Comparison of ENCODE assay signal across 17 cellular contexts in genomic region chr9:7315116-7315515, GRCh38.
DNase-seq lines count a peak whose midpoint lies in the region; ATAC-seq and TF ChIP-seq lines count a peak whose summit lies in the region.
"Had no signal": no experiment of that assay in that cellular context is flagged by ENCODE, and none has a peak within 500 bp of the region (broad histone marks: within the 10 kb centered on the region; RNA-seq: fewer than 3 reads in every experiment).

No MANE protein-coding gene starts in this region.

- ATAC-seq in stimulated activated naive CD8-positive, alpha-beta T cell treated with anti-CD3 and anti-CD28 coated beads, Interleukin-15, Interleukin-2, amounts not matched to agents 100 U/mL and 50 U/mL, for 24 hours: peak; percentile 14
- ATAC-seq in stimulated activated naive CD8-positive, alpha-beta T cell treated with anti-CD3 and anti-CD28 coated beads, Interleukin-15, amount 100 ng/mL, for 72 hours: no peak
- no peak for ATAC-seq in heart left ventricle
- ATAC-seq: PC-3 had no signal

- no peak for TF ChIP-seq CTCF in heart left ventricle (IDR thresholded peaks at IDR 0.05)
- no peak for TF ChIP-seq CTCF in esophagus squamous epithelium (IDR thresholded peaks at IDR 0.05)
- no peak for TF ChIP-seq CTCF in GM10248 (IDR thresholded peaks at IDR 0.05; ENCODE audit: control extremely low read depth, extremely low read depth, low read depth, missing control alignments)

- no peak overlapping the region for H3K14ac ChIP-seq in neuronal stem cell (ENCODE audit: low read length)

- peaks cover 48% of the 10 kb centered on the region for H3K27me3 Mint-ChIP-seq in stimulated activated naive CD8-positive, alpha-beta T cell treated with anti-CD3 and anti-CD28 coated beads, Interleukin-15, amount 100 ng/mL, for 72 hours

- no peak overlapping the region for H3K18ac ChIP-seq in neuronal stem cell (ENCODE audit: low read length)

- no peaks in the 10 kb centered on the region for H3K4me1 Mint-ChIP-seq in stimulated activated naive CD8-positive, alpha-beta T cell treated with anti-CD3 and anti-CD28 coated beads, Interleukin-15, amount 100 ng/mL, for 72 hours

- H3K4me2 ChIP-seq in neuronal stem cell (ENCODE audit: insufficient read depth, low read length, poor library complexity, severe bottlenecking): no peak overlapping the region

- H2BK120ac ChIP-seq in neuronal stem cell (ENCODE audit: low read depth, low read length): no peak overlapping the region

- POLR2A ChIA-PET in GM10248 (lab: Yijun Ruan, JAX): no interaction called here

- H3K36me3 ChIP-seq in heart left ventricle (no peaks in the 10 kb centered on the region), neuronal stem cell (replicated peaks in 1 of 2; ENCODE audit: control insufficient read depth in 2 of 2, insufficient read depth in 2 of 2, low read length in 2 of 2) (no peaks in the 10 kb centered on the region), esophagus squamous epithelium (no peaks in the 10 kb centered on the region)

- peak overlapping the region; percentile 48 for H2AK5ac ChIP-seq in neuronal stem cell (ENCODE audit: low read depth, low read length)

- no peak overlapping the region for H2BK15ac ChIP-seq in neuronal stem cell (ENCODE audit: low read length)

- TF ChIP-seq POLR2A in heart left ventricle (IDR thresholded peaks at IDR 0.05) (no peak), esophagus squamous epithelium (IDR thresholded peaks at IDR 0.05) (no peak)

- H3K9me3 ChIP-seq in heart left ventricle (peaks cover 0 to 41% (median 29%) of the 10 kb centered on the region in 12 donors), neuronal stem cell (replicated peaks in 1 of 2; ENCODE audit: control insufficient read depth in 2 of 2, insufficient read depth in 1 of 2, low read depth in 1 of 2, low read length in 2 of 2) (peaks cover 0 to 5% of the 10 kb centered on the region in 2 donors), esophagus squamous epithelium (peaks cover 0 to 26% (median 18%) of the 10 kb centered on the region in 3 donors)

- H3K4ac ChIP-seq in neuronal stem cell (ENCODE audit: low read length): no peak overlapping the region

- H3K27me3 ChIP-seq in heart left ventricle (no peaks in the 10 kb centered on the region), neuronal stem cell (ENCODE audit: control insufficient read depth in 3 of 3, insufficient read depth in 3 of 3, low read depth in 1 of 3, low read length in 3 of 3) (no peaks in the 10 kb centered on the region), esophagus squamous epithelium (no peaks in the 10 kb centered on the region)

- H3K4me1 ChIP-seq in heart left ventricle (peaks cover 0 to 25% (median 5%) of the 10 kb centered on the region in 12 donors), neuronal stem cell (ENCODE audit: control insufficient read depth in 2 of 2, insufficient read depth in 1 of 2, low read depth in 1 of 2, low read length in 2 of 2) (peaks cover 0 to 1% of the 10 kb centered on the region in 2 donors), esophagus squamous epithelium (no peaks in the 10 kb centered on the region)

- no peak overlapping the region for H3K23ac ChIP-seq in neuronal stem cell (ENCODE audit: low read depth, low read length, poor library complexity)

- peaks cover 39 to 46% of the 10 kb centered on the region in 2 donors for H3K9me3 Mint-ChIP-seq in stimulated activated naive CD8-positive, alpha-beta T cell treated with anti-CD3 and anti-CD28 coated beads, Interleukin-15, amount 100 ng/mL, for 72 hours

- H4K8ac ChIP-seq in neuronal stem cell (ENCODE audit: low read depth, low read length): no peak overlapping the region

- peak overlapping the region in 9 of 12 donors; percentile 43 to 80 (median 69) for H3K27ac ChIP-seq in heart left ventricle
- no peak overlapping the region for H3K27ac ChIP-seq in neuronal stem cell (replicated peaks; ENCODE audit: low read length)
- no peak overlapping the region for H3K27ac ChIP-seq in esophagus squamous epithelium
- H3K27ac ChIP-seq: RWPE1 had no signal

- CTCF ChIA-PET in GM10248 (lab: Yijun Ruan, JAX): interaction anchor here (2.1 kb wide), 1 partner anchor 9 kb away, joined by 7 read pairs; no protein-coding TSS in a partner anchor

- WGBS in heart left ventricle, 4 donors: 76 to 86% (median 81%) methylated on average over 3 of the region's 3 CpGs
- no CpG with 5 or more reads among the region's 3 CpGs for WGBS in neuronal stem cell (ENCODE audit: extremely low coverage in 2 of 2, insufficient read length in 2 of 2, insufficient replicate concordance in 1 of 2), 2 donors
- WGBS in esophagus squamous epithelium, 2 donors: 80 to 85% methylated on average over 1 to 3 of the region's 3 CpGs

- intact Hi-C loops in heart left ventricle (cut with DNase I): loop anchor here in 1 of 10 donors (10.0 kb wide), 1 partner anchor 1040 kb away; no protein-coding TSS in a partner anchor
- intact Hi-C loops in esophagus squamous epithelium (cut with DNase I): no loop called here

- no peak overlapping the region for H3K4me3 Mint-ChIP-seq in stimulated activated naive CD8-positive, alpha-beta T cell treated with anti-CD3 and anti-CD28 coated beads, Interleukin-15, amount 100 ng/mL, for 72 hours

- no peak overlapping the region for H2BK5ac ChIP-seq in neuronal stem cell (ENCODE audit: low read length)

- no peak for DNase-seq in stimulated activated naive CD8-positive, alpha-beta T cell treated with anti-CD3 and anti-CD28 coated beads, Interleukin-15, Interleukin-2, amounts not matched to agents 100 U/mL and 50 U/mL, for 24 hours
- no peak for DNase-seq in stimulated activated naive CD8-positive, alpha-beta T cell treated with anti-CD3 and anti-CD28 coated beads, Interleukin-15, amount 100 ng/mL, for 72 hours
- no peak for DNase-seq in heart left ventricle
- DNase-seq in neuronal stem cell (ENCODE audit: low spot score): no peak
- no peak for DNase-seq in esophagus squamous epithelium (lab: John Stamatoyannopoulos, UW)
- DNase-seq in NCI-H446 treated with DMSO at 0.1 percent for 48 hours (lab: John Stamatoyannopoulos, UW): no peak
- no peak for DNase-seq in GM10248 (ENCODE audit: extremely low spot score)
- DNase-seq: AML-193, COR-L47, KG1, NCI-H1417 treated with DMSO at 0.1 percent for 48 hours, NCI-H2029 treated with DMSO at 0.1 percent for 48 hours, NCI-H2171 treated with DMSO at 0.1 percent for 48 hours, NCI-H510A, NCI-H774, PC-3 had no signal

- peaks cover 2% of the 10 kb centered on the region for H3K79me1 ChIP-seq in neuronal stem cell (ENCODE audit: low read depth, low read length)

- H3K27ac Mint-ChIP-seq in stimulated activated naive CD8-positive, alpha-beta T cell treated with anti-CD3 and anti-CD28 coated beads, Interleukin-15, amount 100 ng/mL, for 72 hours: no peak overlapping the region

- no peak overlapping the region for H3K4me3 ChIP-seq in heart left ventricle
- H3K4me3 ChIP-seq in neuronal stem cell (ENCODE audit: low read length in 2 of 2): no peak overlapping the region
- no peak overlapping the region for H3K4me3 ChIP-seq in esophagus squamous epithelium

- no peak overlapping the region for H2AFZ ChIP-seq in neuronal stem cell (ENCODE audit: low read length)

- no peak overlapping the region for H4K91ac ChIP-seq in neuronal stem cell (ENCODE audit: low read depth, low read length, poor library complexity)

- no peak overlapping the region for H2BK12ac ChIP-seq in neuronal stem cell (ENCODE audit: low read length)

- H3K9ac ChIP-seq in neuronal stem cell (ENCODE audit: low read depth, low read length, poor library complexity): no peak overlapping the region

Comparison
In these comparisons a context has a peak if more than half of its experiments do, and no peak if none do; other contexts are left out.
1. H3K27ac ChIP-seq: peak in heart left ventricle (9 of 12); none in neuronal stem cell (single experiment) and esophagus squamous epithelium (0 of 4).